Comparison of ENCODE assay signal across 28 cellular contexts in the genomic region with DNA sequence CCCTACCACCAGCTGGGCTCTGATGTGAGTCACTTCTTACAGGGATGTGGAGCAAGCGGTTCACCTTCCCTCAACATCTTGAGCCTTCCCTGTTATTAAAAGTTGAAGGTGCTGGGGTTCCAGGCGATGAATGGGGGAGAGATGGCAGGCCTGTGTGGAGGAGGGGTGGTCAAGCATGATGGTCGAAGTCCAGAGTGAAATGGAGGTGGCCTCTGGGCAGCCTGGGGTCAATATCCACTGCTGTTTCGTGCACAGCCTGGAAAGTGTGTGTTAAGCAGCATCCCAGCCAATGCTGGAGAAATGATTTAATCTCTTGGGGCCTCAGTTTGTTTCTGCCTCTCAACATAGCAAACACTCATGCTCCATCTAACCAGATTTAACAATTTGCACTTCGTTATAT. TPM values are rescaled to one million over a fixed set of nuclear protein-coding genes. Genes with fewer than 3 reads are reported as not detected.
DNase-seq lines count a peak whose midpoint lies in the region; ATAC-seq and TF ChIP-seq lines count a peak whose summit lies in the region.
"Had no signal": no experiment of that assay in that cellular context is flagged by ENCODE, and none has a peak within 500 bp of the region (broad histone marks: within the 10 kb centered on the region; RNA-seq: fewer than 3 reads in every experiment).

No MANE protein-coding gene starts in this region.

- no peak overlapping the region for H2BK20ac ChIP-seq in IMR-90 (ENCODE audit: low read depth, low read length)

- H3K36me3 ChIP-seq in IMR-90 (ENCODE audit: control insufficient read depth, insufficient read depth, low read length) (no peaks in the 10 kb centered on the region), liver (ENCODE audit: control insufficient read depth in 4 of 4, insufficient read depth in 3 of 4, low read depth in 1 of 4, low read length in 3 of 4) (no peaks in the 10 kb centered on the region), heart right ventricle (no peaks in the 10 kb centered on the region)
- H3K36me3 ChIP-seq: BE2C, BLaER1 had no signal

- H3K4me3 Mint-ChIP-seq in type B pancreatic cell = no peak overlapping the region
- H3K4me3 Mint-ChIP-seq: CD4-positive, alpha-beta T cell; CD8-positive, alpha-beta T cell had no signal

- no peaks in the 10 kb centered on the region for H3K79me1 ChIP-seq in IMR-90 (ENCODE audit: low read depth in 1 of 2, low read length in 2 of 2)

- no peaks in the 10 kb centered on the region for H3K4me1 Mint-ChIP-seq in type B pancreatic cell (ENCODE audit: unreplicated experiment)

- no peak overlapping the region for H2BK5ac ChIP-seq in IMR-90 (ENCODE audit: low read depth, low read length, poor library complexity, severe bottlenecking)

- H3K36me3 Mint-ChIP-seq in type B pancreatic cell = no peaks in the 10 kb centered on the region
- H3K36me3 Mint-ChIP-seq: CD8-positive, alpha-beta T cell had no signal

- POLR2A ChIA-PET in IMR-90 (lab: Charles Lee; ENCODE audit: unreplicated experiment) = no interaction called here

- no peaks in the 10 kb centered on the region for H3K9me3 ChIP-seq in IMR-90 (ENCODE audit: control insufficient read depth, insufficient read depth, low read length)
- no peaks in the 10 kb centered on the region for H3K9me3 ChIP-seq in liver (ENCODE audit: control insufficient read depth in 4 of 4, low read length in 3 of 4)
- H3K9me3 ChIP-seq in heart right ventricle = peaks cover 0 to 6% (median 0%) of the 10 kb centered on the region in 11 donors
- H3K9me3 ChIP-seq: BE2C, Caco-2 had no signal

- no peak overlapping the region for H3K4me2 ChIP-seq in IMR-90 (ENCODE audit: low read depth, low read length)
- H3K4me2 ChIP-seq: BLaER1 had no signal

- H3K18ac ChIP-seq in IMR-90 (ENCODE audit: low read depth, low read length) = no peak overlapping the region

- H3K4me3 ChIP-seq in IMR-90 (ENCODE audit: insufficient read depth, low read depth, low read length) (no peak overlapping the region), liver (ENCODE audit: low read depth in 1 of 3, low read length in 3 of 3) (no peak overlapping the region), heart right ventricle (no peak overlapping the region)
- H3K4me3 ChIP-seq: BLaER1, GM12878 had no signal

- H3K27me3 Mint-ChIP-seq in type B pancreatic cell = peaks cover 22% of the 10 kb centered on the region

- in situ Hi-C loops in IMR-90 (cut with MboI; ENCODE audit: low sequenced_read_pairs) = no loop called here

- 40% methylated on average over 1 of the region's 5 CpGs; no CpG with 5 or more reads in 1 of the 2 experiments for WGBS in IMR-90 (ENCODE audit: extremely low coverage in 2 of 2, insufficient read length in 1 of 2), 2 experiments
- WGBS in liver = 63% methylated on average over 5 of the region's 5 CpGs
- 89 to 91% methylated on average over 5 of the region's 5 CpGs for WGBS in heart right ventricle, 2 donors

- no peak overlapping the region for H2BK15ac ChIP-seq in IMR-90 (ENCODE audit: low read depth, low read length)

- H3K9ac ChIP-seq in IMR-90 (ENCODE audit: low read depth, low read length) = no peak overlapping the region
- H3K9ac ChIP-seq in liver (ENCODE audit: low read depth in 1 of 2, low read length in 2 of 2) = no peak overlapping the region
- H3K9ac ChIP-seq: BLaER1 had no signal

- no TSS peak for BruUV-seq in IMR-90 (replicated peaks; lab: Mats Ljungman, UMichigan)

- H4K8ac ChIP-seq in IMR-90 (ENCODE audit: low read depth in 2 of 2, low read length in 2 of 2) = no peak overlapping the region

- dilution Hi-C loops in IMR-90 (cut with HindIII; ENCODE audit: low sequenced_read_pairs, unreplicated experiment) = no loop called here

- H3K27ac ChIP-seq in IMR-90 (ENCODE audit: insufficient read depth, low read length) (no peak overlapping the region), liver (ENCODE audit: low read depth in 1 of 2, low read length in 2 of 2) (no peak overlapping the region), heart right ventricle (no peak overlapping the region)
- H3K27ac ChIP-seq: BLaER1, C4-2B had no signal

- H4K91ac ChIP-seq in IMR-90 (ENCODE audit: insufficient read depth, low read depth, low read length) = no peak overlapping the region

- no peak overlapping the region for H2AK5ac ChIP-seq in IMR-90 (ENCODE audit: low read depth, low read length)

- H3K56ac ChIP-seq in IMR-90 (ENCODE audit: extremely low read depth, insufficient read depth, low read length) = no peak overlapping the region

- peak overlapping the region; percentile 50 for H2AFZ ChIP-seq in IMR-90 (replicated peaks; ENCODE audit: low read length, poor library complexity)

- no peak overlapping the region for H2AK9ac ChIP-seq in IMR-90 (replicated peaks; ENCODE audit: low read depth, low read length, poor library complexity)

- no peak overlapping the region for H3K14ac ChIP-seq in IMR-90 (replicated peaks; ENCODE audit: low read depth, low read length)

- intact Hi-C loops in IMR-90 (cut with micrococcal nuclease) (no loop called here), heart right ventricle (cut with DNase I) (loop anchor here in 2 of 10 donors (5.0 kb wide), 2 partner anchors 35 to 40 kb away; partner anchors contain the start of gene DMBT1 (in 1 of the 2))

- no peak overlapping the region for H3K4ac ChIP-seq in IMR-90 (ENCODE audit: low read depth, low read length)

- H3K27ac Mint-ChIP-seq in type B pancreatic cell = no peak overlapping the region
- H3K27ac Mint-ChIP-seq: CD4-positive, alpha-beta T cell; CD8-positive, alpha-beta T cell had no signal

- H3K9me1 ChIP-seq in IMR-90 (ENCODE audit: insufficient read depth, low read length) = no peaks in the 10 kb centered on the region

- no peak overlapping the region for H2BK120ac ChIP-seq in IMR-90 (ENCODE audit: low read depth, low read length)

- CTCF ChIA-PET in IMR-90 (lab: Yijun Ruan, JAX) = no interaction called here

- no peak for TF ChIP-seq POLR2A in IMR-90 (IDR thresholded peaks at IDR 0.05; ENCODE audit: low read depth, low read length)

- TF ChIP-seq RAD21 in IMR-90 (IDR thresholded peaks at IDR 0.05; ENCODE audit: low read length) (no peak), liver (IDR thresholded peaks at IDR 0.05) (peak in 1 of 2 donors; percentile 5)

- H3K9me3 Mint-ChIP-seq in type B pancreatic cell = no peaks in the 10 kb centered on the region
- H3K9me3 Mint-ChIP-seq: CD4-positive, alpha-beta T cell; CD8-positive, alpha-beta T cell had no signal

- no peak overlapping the region for H3K23ac ChIP-seq in IMR-90 (ENCODE audit: low read depth, low read length)

- H4K5ac ChIP-seq in IMR-90 (ENCODE audit: low read depth, low read length) = no peak overlapping the region

- no peaks in the 10 kb centered on the region for H4K20me1 ChIP-seq in IMR-90 (ENCODE audit: insufficient read depth, low read length)
- H4K20me1 ChIP-seq: BLaER1 had no signal

- H3K27me3 ChIP-seq in IMR-90 (ENCODE audit: control insufficient read depth, insufficient read depth, low read length) (peaks cover 11% of the 10 kb centered on the region), liver (ENCODE audit: control insufficient read depth in 4 of 4, insufficient read depth in 4 of 4, low read length in 3 of 4) (no peaks in the 10 kb centered on the region), heart right ventricle (no peaks in the 10 kb centered on the region)
- H3K27me3 ChIP-seq: BLaER1 had no signal

- TF ChIP-seq CTCF in IMR-90 (conservative IDR thresholded peaks at IDR 0.05; ENCODE audit: low read depth, low read length) (no peak), liver (IDR thresholded peaks at IDR 0.05; ENCODE audit: low read depth, low read length, missing input control) (no peak), type B pancreatic cell (conservative IDR thresholded peaks at IDR 0.05) (no peak), heart right ventricle (IDR thresholded peaks at IDR 0.05) (no peak)

- no peak for ATAC-seq in IMR-90 (ENCODE audit: low read depth)
- ATAC-seq in left lobe of liver = peak; percentile 83
- no peak for ATAC-seq in heart right ventricle
- ATAC-seq in GM19395 (IDR thresholded peaks at IDR 0.05; ENCODE audit: unreplicated experiment) = no peak
- ATAC-seq in HG02970 (IDR thresholded peaks at IDR 0.05; ENCODE audit: low FRiP score, unreplicated experiment) = no peak
- ATAC-seq: CD8-positive, alpha-beta T cell; GM12878 had no signal

- no peaks in the 10 kb centered on the region for H3K4me1 ChIP-seq in IMR-90 (ENCODE audit: control insufficient read depth, insufficient read depth, low read length)
- H3K4me1 ChIP-seq in liver (ENCODE audit: control insufficient read depth in 4 of 4, insufficient read depth in 4 of 4, low read length in 3 of 4) = peaks cover 6 to 20% (median 12%) of the 10 kb centered on the region in 4 donors
- H3K4me1 ChIP-seq in heart right ventricle = peaks cover 0 to 20% (median 5%) of the 10 kb centered on the region in 9 donors
- H3K4me1 ChIP-seq: BE2C had no signal

- DNase-seq in IMR-90 (no peak), left lobe of liver (ENCODE audit: low spot score) (no peak), type B pancreatic cell (ENCODE audit: extremely low spot score, unreplicated experiment) (peak; percentile 37), GOT3 (lab: John Stamatoyannopoulos, UW) (no peak), heart right ventricle (no peak)
- DNase-seq: 8988T; ACHN; BE2C; Caco-2; Calu3; CD4-positive, alpha-beta T cell; CD8-positive, alpha-beta T cell; DMS 273 treated with DMSO at 0.1 percent for 48 hours; DMS153; DMS53; DMS79; DND-41; EL; GDM1 had no signal

TF ChIP-seq in IMR-90, 13 proteins besides CTCF, POLR2A, EP300 and RAD21 (continues in another document):
- no peak for TF ChIP-seq FOS (IDR thresholded peaks at IDR 0.05; ENCODE audit: low read depth, low read length)
- TF ChIP-seq MXI1 (IDR thresholded peaks at IDR 0.05; ENCODE audit: borderline replicate concordance, low read depth, low read length) = no peak
- no peak for TF ChIP-seq BHLHE40 (IDR thresholded peaks at IDR 0.05; ENCODE audit: low read depth, low read length)
- no peak for TF ChIP-seq CEBPB (IDR thresholded peaks at IDR 0.05; ENCODE audit: low read depth, low read length)
- TF ChIP-seq CHD1 (IDR thresholded peaks at IDR 0.05; ENCODE audit: low read depth, low read length) = no peak

TF ChIP-seq in liver, 16 proteins besides CTCF, POLR2A, EP300 and RAD21 (continues in another document):
- TF ChIP-seq JUND (IDR thresholded peaks at IDR 0.05) = peak in 1 of 2 donors; percentile 43
- TF ChIP-seq HNF4A (conservative IDR thresholded peaks at IDR 0.05) = peak; percentile 90 to 91
- TF ChIP-seq FOXA1 (IDR thresholded peaks at IDR 0.05) = no peak
- no peak for TF ChIP-seq GABPA (IDR thresholded peaks at IDR 0.05 in 1 of 2, conservative IDR thresholded peaks at IDR 0.05 in 1 of 2)
- TF ChIP-seq FOXA2 (IDR thresholded peaks at IDR 0.05) = no peak
- TF ChIP-seq EGR1 (IDR thresholded peaks at IDR 0.05; ENCODE audit: low read depth in 2 of 2) = no peak

RNA-seq across cellular contexts. Expression of gene DMBT1, which starts 33.7 kb away (rescaled TPM):
- total RNA-seq in IMR-90 (2012; rRNA removed) (under 0.01 TPM in 1 of 2 replicates, not detected in the other), left lobe of liver (0.15 TPM), liver (not detected), type B pancreatic cell (ENCODE audit: low replicate concordance) (4.1 and 6.5 TPM in 2 replicates), heart right ventricle (under 1 TPM in 2 of 10 donors, not detected in 8; 0.05 to 0.18 TPM)
- polyA plus RNA-seq in IMR-90 (2012; rRNA removed) (not detected in 2 replicates), liver (under 1 TPM in 1 of 2 donors, not detected in 1; 0.03 TPM), heart right ventricle (under 1 TPM in 1 of 2 donors, not detected in 1; 0.01 TPM)
- not detected in 2 replicates for polyA plus RNA-seq in IMR-90 (2012; cell fraction: cytosol; rRNA removed)
- not detected in 2 replicates for polyA plus RNA-seq in IMR-90 (2012; cell fraction: nucleus; rRNA removed; ENCODE audit: low replicate concordance)
- total RNA-seq: A673; Caco-2; CD4-positive, alpha-beta T cell; CD8-positive, alpha-beta T cell; G401 had no signal
- polyA plus RNA-seq: AG04450 had no signal
